Comparison of ENCODE assay signal across 17 cellular contexts in genomic region chr11:97893612-97894011, GRCh38.
"Had no signal": no experiment of that assay in that cellular context is flagged by ENCODE, and none has a peak within 500 bp of the region (broad histone marks: within the 10 kb centered on the region; RNA-seq: fewer than 3 reads in every experiment).

No MANE protein-coding gene starts in this region.

- H3K9me3 ChIP-seq: breast epithelium had no signal

- H3K79me2 ChIP-seq: parathyroid adenoma had no signal

- H3K4me3 ChIP-seq: breast epithelium, neural progenitor cell, stomach had no signal

- H3K27me3 ChIP-seq: breast epithelium, neural progenitor cell, stomach had no signal

- H3K36me3 ChIP-seq: breast epithelium, neural progenitor cell, stomach, WERI-Rb-1 had no signal

- H3K9ac ChIP-seq: neural progenitor cell, parathyroid adenoma had no signal

- H2AFZ ChIP-seq: neural progenitor cell, parathyroid adenoma had no signal

- H3K27ac ChIP-seq: breast epithelium, neural progenitor cell, parathyroid adenoma, stomach, WERI-Rb-1 had no signal

- H3K4me1 ChIP-seq: breast epithelium, neural progenitor cell, parathyroid adenoma, stomach had no signal

- DNase-seq: activated CD4-positive, alpha-beta T cell treated with anti-CD3 and anti-CD28 coated beads for 4 hours; activated CD8-positive, alpha-beta memory T cell treated with anti-CD3 and anti-CD28 coated beads, Interleukin-2, amount 50 U/mL, for 4 hours; activated CD8-positive, alpha-beta T cell treated with anti-CD3 and anti-CD28 coated beads for 36 hours; activated naive CD8-positive, alpha-beta T cell treated with anti-CD3 and anti-CD28 coated beads, Interleukin-2, amount 10 ng/mL, durations not matched to agents 7 days and 5 days; activated T-cell treated with anti-CD3 and anti-CD28 coated beads, Interleukin-2, amount 50 U/mL, for 72 hours; aorta; endodermal cell; erythroblast; hypothalamus; kidney glomerular epithelial cell; stimulated activated CD4-positive, alpha-beta T cell treated with anti-CD3 and anti-CD28 coated beads, Interleukin-15, amount 100 ng/mL, for 24 hours; stimulated activated CD4-positive, alpha-beta T cell treated with anti-CD3 and anti-CD28 coated beads, Interleukin-4, amount 100 ng/mL, for 4 hours; stomach; WERI-Rb-1 had no signal

- H3K4me2 ChIP-seq: neural progenitor cell had no signal

- ATAC-seq: activated CD8-positive, alpha-beta T cell treated with anti-CD3 and anti-CD28 coated beads for 36 hours; activated T-cell treated with anti-CD3 and anti-CD28 coated beads, Interleukin-2, amount 50 U/mL, for 72 hours had no signal
